ENCODE assay signal across 9 cellular contexts in genomic region chr5:115349001-115349817, GRCh38. TPM values are rescaled to one million over a fixed set of nuclear protein-coding genes. Genes with fewer than 3 reads are reported as not detected.
DNase-seq lines count a peak whose midpoint lies in the region; ATAC-seq and TF ChIP-seq lines count a peak whose summit lies in the region.
"Had no signal": no experiment of that assay in that cellular context is flagged by ENCODE, and none has a peak within 500 bp of the region (broad histone marks: within the 10 kb centered on the region; RNA-seq: fewer than 3 reads in every experiment).

No MANE protein-coding gene starts in this region.

- no peak for TF ChIP-seq POLR2A in body of pancreas (IDR thresholded peaks at IDR 0.05)

- no peak for TF ChIP-seq CTCF in LNCaP clone FGC (IDR thresholded peaks at IDR 0.05; ENCODE audit: control insufficient read depth, extremely low read depth, insufficient read depth)
- peak in 5 of 7 experiments; percentile 7 to 42 (median 34) for TF ChIP-seq CTCF in body of pancreas (IDR thresholded peaks at IDR 0.05)
- peak; percentile 48 for TF ChIP-seq CTCF in liver (IDR thresholded peaks at IDR 0.05; ENCODE audit: low read depth, low read length, missing input control)

- DNase-seq in COLO668 (lab: John Stamatoyannopoulos, UW; ENCODE audit: unreplicated experiment) (peak; percentile 47), LNCaP clone FGC (ENCODE audit: low read depth) (peak; percentile 54), body of pancreas (peak; percentile 56 to 77 (median 71)), GM19238 (ENCODE audit: insufficient read length, low spot score) (no peak), AML-193 (lab: John Stamatoyannopoulos, UW) (no peak)
- DNase-seq in activated CD4-positive, alpha-beta T cell treated with anti-CD3 and anti-CD28 coated beads, Interleukin-2, amount 10 ng/mL, durations not matched to agents 7 days and 5 days = no peak
- DNase-seq: NCI-H2227 treated with DMSO at 0.1 percent for 48 hours had no signal

- no peaks in the 10 kb centered on the region for H3K36me3 Mint-ChIP-seq in activated CD4-positive, alpha-beta T cell treated with anti-CD3 and anti-CD28 coated beads, Interleukin-2, amount 10 ng/mL, durations not matched to agents 7 days and 5 days (ENCODE audit: low read depth)

- intact Hi-C loops in body of pancreas (cut with DNase I) = no loop called here

- H3K4me3 ChIP-seq in LNCaP clone FGC (ENCODE audit: low read depth, low read length) (no peak overlapping the region), body of pancreas (no peak overlapping the region), liver (ENCODE audit: low read depth in 1 of 3, low read length in 3 of 3) (no peak overlapping the region)

- H3K4me1 ChIP-seq in body of pancreas (peaks cover 22% of the 10 kb centered on the region), liver (ENCODE audit: control insufficient read depth in 4 of 4, insufficient read depth in 4 of 4, low read length in 3 of 4) (peaks cover 0 to 17% (median 2%) of the 10 kb centered on the region in 4 donors)

- H3K9ac ChIP-seq in liver (ENCODE audit: low read depth in 1 of 2, low read length in 2 of 2) = peak overlapping the region in 1 of 2 donors; percentile 56

- no peak overlapping the region for H3K27ac Mint-ChIP-seq in activated CD4-positive, alpha-beta T cell treated with anti-CD3 and anti-CD28 coated beads, Interleukin-2, amount 10 ng/mL, durations not matched to agents 7 days and 5 days

- WGBS in body of pancreas, 2 donors = 30 to 38% methylated on average over 5 of the region's 5 CpGs
- WGBS in liver = 47% methylated on average over 5 of the region's 5 CpGs

- ATAC-seq in body of pancreas (peak; percentile 97), GM21423 (IDR thresholded peaks at IDR 0.05; ENCODE audit: unreplicated experiment) (no peak)

- peaks cover 18% of the 10 kb centered on the region for H3K27me3 Mint-ChIP-seq in activated CD4-positive, alpha-beta T cell treated with anti-CD3 and anti-CD28 coated beads, Interleukin-2, amount 10 ng/mL, durations not matched to agents 7 days and 5 days

- H3K36me3 ChIP-seq in body of pancreas (replicated peaks in 1 of 2; ENCODE audit: insufficient read depth in 1 of 2, low read depth in 2 of 2) (no peaks in the 10 kb centered on the region), liver (ENCODE audit: control insufficient read depth in 4 of 4, insufficient read depth in 3 of 4, low read depth in 1 of 4, low read length in 3 of 4) (no peaks in the 10 kb centered on the region)

- no peak overlapping the region for H3K4me3 Mint-ChIP-seq in activated CD4-positive, alpha-beta T cell treated with anti-CD3 and anti-CD28 coated beads, Interleukin-2, amount 10 ng/mL, durations not matched to agents 7 days and 5 days

- H3K27ac ChIP-seq in body of pancreas = peak overlapping the region; percentile 42 to 83 (median 58)
- peak overlapping the region; percentile 80 to 87 for H3K27ac ChIP-seq in liver (ENCODE audit: low read depth in 1 of 2, low read length in 2 of 2)

- no peaks in the 10 kb centered on the region for H3K27me3 ChIP-seq in body of pancreas
- H3K27me3 ChIP-seq in liver (ENCODE audit: control insufficient read depth in 4 of 4, insufficient read depth in 4 of 4, low read length in 3 of 4) = no peaks in the 10 kb centered on the region

- POLR2A ChIA-PET in activated CD4-positive, alpha-beta T cell treated with anti-CD3 and anti-CD28 coated beads, Interleukin-2, amount 10 ng/mL, durations not matched to agents 7 days and 5 days (lab: Charles Lee) = no interaction called here

- no peaks in the 10 kb centered on the region for H3K9me3 ChIP-seq in body of pancreas
- H3K9me3 ChIP-seq in liver (ENCODE audit: control insufficient read depth in 4 of 4, low read length in 3 of 4) = peaks cover 0 to 4% (median 0%) of the 10 kb centered on the region in 4 donors

- no peaks in the 10 kb centered on the region for H3K9me3 Mint-ChIP-seq in activated CD4-positive, alpha-beta T cell treated with anti-CD3 and anti-CD28 coated beads, Interleukin-2, amount 10 ng/mL, durations not matched to agents 7 days and 5 days

- peak; percentile 31 to 46 for TF ChIP-seq RAD21 in liver (IDR thresholded peaks at IDR 0.05)

- CTCF ChIA-PET in activated CD4-positive, alpha-beta T cell treated with anti-CD3 and anti-CD28 coated beads, Interleukin-2, amount 10 ng/mL, durations not matched to agents 7 days and 5 days (lab: Charles Lee) = interaction anchor here (0.6 kb wide), 1 partner anchor 172 kb away, joined by 4 read pairs; no protein-coding TSS in a partner anchor

- H3K4me1 Mint-ChIP-seq in activated CD4-positive, alpha-beta T cell treated with anti-CD3 and anti-CD28 coated beads, Interleukin-2, amount 10 ng/mL, durations not matched to agents 7 days and 5 days = no peaks in the 10 kb centered on the region

TF ChIP-seq in liver, 16 proteins besides CTCF, POLR2A, EP300 and RAD21:
- peak; percentile 5 for TF ChIP-seq FOXA2 (IDR thresholded peaks at IDR 0.05)
- no peak for TF ChIP-seq NR2F2 (IDR thresholded peaks at IDR 0.05)
- TF ChIP-seq GABPA (IDR thresholded peaks at IDR 0.05 in 1 of 2, conservative IDR thresholded peaks at IDR 0.05 in 1 of 2) = no peak
- TF ChIP-seq ZBTB33 (IDR thresholded peaks at IDR 0.05) = peak; percentile 74
- TF ChIP-seq YY1 (IDR thresholded peaks at IDR 0.05) = peak; percentile 60
- peak; percentile 83 for TF ChIP-seq SP1 (IDR thresholded peaks at IDR 0.05)
- peak; percentile 71 to 81 for TF ChIP-seq RXRA (IDR thresholded peaks at IDR 0.05)
- peak; percentile 96 to 97 for TF ChIP-seq JUND (IDR thresholded peaks at IDR 0.05)
- TF ChIP-seq REST (IDR thresholded peaks at IDR 0.05) = peak; percentile 29
- peak; percentile 48 for TF ChIP-seq MAX (IDR thresholded peaks at IDR 0.05)
- no peak for TF ChIP-seq FOXA1 (IDR thresholded peaks at IDR 0.05)
- no peak for TF ChIP-seq HNF4G (IDR thresholded peaks at IDR 0.05)
- TF ChIP-seq TAF1 (conservative IDR thresholded peaks at IDR 0.05) = no peak
- TF ChIP-seq ATF3 (IDR thresholded peaks at IDR 0.05) = peak; percentile 91
- no peak for TF ChIP-seq EGR1 (IDR thresholded peaks at IDR 0.05; ENCODE audit: low read depth in 2 of 2)
- peak; percentile 71 to 88 for TF ChIP-seq HNF4A (conservative IDR thresholded peaks at IDR 0.05)

RNA-seq across cellular contexts. Expression of gene CCDC112, which starts 52.8 kb away (rescaled TPM):
- total RNA-seq in body of pancreas (10 to 100 TPM; 10.1 to 20.1 TPM), liver (1 to 10 TPM; 1.2 to 1.6 TPM)
- polyA plus RNA-seq in liver = 1 to 10 TPM in 1 of 2 donors, under 1 TPM in 1; 0.75 to 1.1 TPM
- total RNA-seq in activated CD4-positive, alpha-beta T cell treated with anti-CD3 and anti-CD28 coated beads, Interleukin-2, amount 10 ng/mL, durations not matched to agents 7 days and 5 days = 1 to 10 TPM; 2.1 to 2.6 TPM

Comparison
In these comparisons a context has a peak if more than half of its experiments do, and no peak if none do; other contexts are left out.
1. DNase-seq: peak in COLO668 (single experiment), LNCaP clone FGC (single experiment) and body of pancreas (4 of 4); none in activated CD4-positive, alpha-beta T cell treated with anti-CD3 and anti-CD28 coated beads, Interleukin-2, amount 10 ng/mL, durations not matched to agents 7 days and 5 days (single experiment), GM19238 (single experiment) and AML-193 (0 of 2).